9 cellular contexts compared by ENCODE assay signal in the genomic region with DNA sequence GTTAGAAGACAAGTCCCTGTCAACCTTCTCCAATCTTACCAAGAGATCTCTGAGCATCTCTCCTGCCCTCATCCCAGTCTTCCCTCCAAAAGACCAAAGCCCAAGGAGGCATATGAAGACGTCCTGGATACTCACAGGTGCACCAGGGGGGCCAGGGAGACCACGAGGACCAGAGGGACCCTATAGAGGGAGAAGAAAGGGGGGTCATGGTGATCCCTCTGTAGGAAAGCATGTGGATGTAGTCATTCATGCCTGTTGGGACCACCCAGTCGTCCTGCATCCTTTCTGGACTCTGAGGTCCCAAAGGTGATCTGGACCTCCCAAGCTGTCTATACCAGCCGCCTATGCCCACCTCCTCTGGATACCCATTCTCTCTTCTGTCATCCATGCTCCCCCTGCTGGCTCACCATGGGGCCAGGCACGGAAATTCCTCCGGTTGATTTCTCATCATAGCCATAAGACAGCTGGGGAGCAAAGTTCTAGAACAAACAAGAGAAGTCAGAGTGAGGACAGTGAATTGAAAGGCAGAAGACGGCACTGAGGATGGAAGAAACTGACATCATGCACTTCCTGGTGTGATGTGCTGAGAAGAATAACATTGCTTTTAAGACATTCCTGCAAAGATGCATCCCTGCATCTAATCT. TPM values are rescaled to one million over a fixed set of nuclear protein-coding genes. Genes with fewer than 3 reads are reported as not detected.
A peak's percentile ranks its signal among the peaks of the same experiment; 100 is the strongest.
DNase-seq lines count a peak whose midpoint lies in the region; ATAC-seq and TF ChIP-seq lines count a peak whose summit lies in the region.
"Had no signal": no experiment of that assay in that cellular context is flagged by ENCODE, and none has a peak within 500 bp of the region (broad histone marks: within the 10 kb centered on the region; RNA-seq: fewer than 3 reads in every experiment).

No MANE protein-coding gene starts in this region.

- DNase-seq in DMS53 treated with DMSO at 0.1 percent for 48 hours (lab: John Stamatoyannopoulos, UW; ENCODE audit: unreplicated experiment) (peak; percentile 56), T-helper 9 cell (peak; percentile 49), left kidney (ENCODE audit: low read depth, low spot score) (peak; percentile 81)
- DNase-seq in stimulated activated CD4-positive, alpha-beta T cell treated with anti-CD3 and anti-CD28 coated beads, TNF-alpha, amount 100 ng/mL, for 1 hour (ENCODE audit: low read depth in 3 of 3, low spot score in 1 of 3) = peak in 2 of 3 donors; percentile 18 to 34

- peaks cover 15% of the 10 kb centered on the region for H3K36me3 Mint-ChIP-seq in brain
- H3K36me3 Mint-ChIP-seq: activated naive CD4-positive, alpha-beta T cell treated with anti-CD3 and anti-CD28 coated beads, Interleukin-2, amount 50 U/mL, for 72 hours had no signal

- peaks cover 31% of the 10 kb centered on the region for H3K4me1 Mint-ChIP-seq in brain

- peak; percentile 76 for TF ChIP-seq CTCF in LNCAP (IDR thresholded peaks at IDR 0.05)
- peak; percentile 67 to 79 for TF ChIP-seq CTCF in brain (conservative IDR thresholded peaks at IDR 0.05)

- H3K27ac Mint-ChIP-seq in brain = peak overlapping the region in 3 of 5 experiments; percentile 31 to 81 (median 77)
- H3K27ac Mint-ChIP-seq: activated naive CD4-positive, alpha-beta T cell treated with anti-CD3 and anti-CD28 coated beads, Interleukin-2, amount 50 U/mL, for 72 hours had no signal

- peaks cover 68% of the 10 kb centered on the region for H3K27me3 Mint-ChIP-seq in brain

- H3K9me3 Mint-ChIP-seq in brain = no peaks in the 10 kb centered on the region
- H3K9me3 Mint-ChIP-seq: activated naive CD4-positive, alpha-beta T cell treated with anti-CD3 and anti-CD28 coated beads, Interleukin-2, amount 50 U/mL, for 72 hours had no signal

- H3K4me3 Mint-ChIP-seq in brain = peak overlapping the region in 3 of 5 experiments; percentile 35 to 82 (median 64)

- ATAC-seq in HG02852 (IDR thresholded peaks at IDR 0.05; ENCODE audit: unreplicated experiment) (no peak), HG02981 (IDR thresholded peaks at IDR 0.05; ENCODE audit: unreplicated experiment) (no peak)
- ATAC-seq: activated naive CD4-positive, alpha-beta T cell treated with anti-CD3 and anti-CD28 coated beads, Interleukin-2, amount 50 U/mL, for 72 hours had no signal

RNA-seq across cellular contexts. Expression of gene COL1A1, which starts 3.3 kb away (rescaled TPM):
- 11.2 TPM for polyA plus RNA-seq in brain (ENCODE audit: insufficient read depth, low read depth, low replicate concordance)

RNA-seq across cellular contexts. Expression of gene SGCA, which starts 32.3 kb away (rescaled TPM):
- polyA plus RNA-seq in brain (ENCODE audit: insufficient read depth, low read depth, low replicate concordance) = 1.6 TPM

RNA-seq across cellular contexts. Expression of gene PPP1R9B, which starts 47.7 kb away (rescaled TPM):
- polyA plus RNA-seq in brain (ENCODE audit: insufficient read depth, low read depth, low replicate concordance) = 53.1 TPM

Comparison
In these comparisons a context has a peak if more than half of its experiments do, and no peak if none do; other contexts are left out.
1. DNase-seq: peak in every context shown above with its lines; median percentile 81 in left kidney; 56 in DMS53 treated with DMSO at 0.1 percent for 48 hours; 49 in T-helper 9 cell; 26 in stimulated activated CD4-positive, alpha-beta T cell treated with anti-CD3 and anti-CD28 coated beads, TNF-alpha, amount 100 ng/mL, for 1 hour.